Comparison of ENCODE assay signal across 1 cellular context in the genomic region with DNA sequence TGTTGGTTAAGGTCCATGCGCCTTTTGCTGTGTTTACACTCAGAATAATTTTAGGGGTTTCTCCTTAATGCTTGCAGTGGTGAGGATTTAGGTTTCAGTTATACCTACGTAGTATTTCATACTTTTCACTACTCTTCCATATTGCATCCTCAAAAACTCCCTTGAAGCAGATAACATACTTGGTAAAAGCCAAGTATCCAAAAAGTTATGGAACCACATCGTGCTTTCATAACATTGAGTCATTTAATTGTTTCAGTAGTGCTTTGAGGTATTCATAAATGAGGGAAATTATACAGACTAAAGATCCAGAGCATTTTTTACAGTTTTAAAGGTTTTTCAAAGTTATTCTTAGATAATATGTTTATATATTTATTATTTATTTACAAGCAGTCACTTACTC.
TF ChIP-seq lines count a peak whose summit lies in the region.

No MANE protein-coding gene starts in this region.

TF ChIP-seq in IMR-90, 13 proteins besides CTCF, POLR2A, EP300 and RAD21:
- TF ChIP-seq RFX5 (IDR thresholded peaks at IDR 0.05; ENCODE audit: low read depth, low read length) (no peak), CEBPB (IDR thresholded peaks at IDR 0.05; ENCODE audit: low read depth, low read length) (no peak), MXI1 (IDR thresholded peaks at IDR 0.05; ENCODE audit: borderline replicate concordance, low read depth, low read length) (no peak), CHD1 (IDR thresholded peaks at IDR 0.05; ENCODE audit: low read depth, low read length) (no peak)
